Comparison of ENCODE assay signal across 14 cellular contexts in the genomic region with DNA sequence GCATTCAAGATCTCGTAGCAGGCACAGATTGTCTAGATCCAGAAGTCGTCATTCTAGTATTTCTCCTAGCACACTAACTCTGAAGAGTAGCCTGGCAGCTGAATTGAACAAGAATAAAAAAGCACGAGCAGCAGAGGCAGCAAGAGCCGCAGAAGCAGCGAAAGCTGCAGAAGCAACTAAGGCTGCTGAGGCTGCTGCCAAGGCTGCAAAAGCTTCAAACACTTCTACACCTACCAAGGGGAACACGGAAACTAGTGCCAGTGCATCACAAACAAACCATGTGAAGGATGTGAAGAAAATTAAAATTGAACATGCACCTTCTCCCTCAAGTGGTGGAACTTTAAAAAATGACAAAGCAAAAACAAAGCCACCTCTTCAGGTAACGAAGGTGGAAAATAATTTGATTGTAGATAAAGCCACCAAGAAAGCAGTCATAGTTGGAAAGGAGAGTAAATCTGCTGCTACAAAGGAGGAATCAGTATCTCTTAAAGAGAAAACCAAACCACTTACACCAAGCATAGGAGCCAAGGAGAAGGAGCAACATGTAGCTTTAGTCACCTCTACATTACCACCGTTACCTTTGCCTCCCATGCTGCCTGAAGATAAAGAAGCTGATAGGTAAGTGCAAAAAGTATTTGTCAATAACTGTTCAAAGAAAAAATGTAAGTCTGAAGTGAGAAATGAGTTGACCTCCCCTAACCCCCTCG. TPM values are rescaled to one million over a fixed set of nuclear protein-coding genes. Genes with fewer than 3 reads are reported as not detected.
DNase-seq lines count a peak whose midpoint lies in the region; ATAC-seq lines count a peak whose summit lies in the region.
"Had no signal": no experiment of that assay in that cellular context is flagged by ENCODE, and none has a peak within 500 bp of the region (broad histone marks: within the 10 kb centered on the region; RNA-seq: fewer than 3 reads in every experiment).

No MANE protein-coding gene starts in this region.

- H3K9me3 Mint-ChIP-seq in effector memory CD8-positive, alpha-beta T cell = no peaks in the 10 kb centered on the region

- ATAC-seq in T-helper 17 cell = peak; percentile 48
- ATAC-seq in effector memory CD8-positive, alpha-beta T cell (replicated peaks) = peak; percentile 36
- ATAC-seq: A549, left lung had no signal

- no peaks in the 10 kb centered on the region for H3K9me3 ChIP-seq in T-helper 17 cell (ENCODE audit: control insufficient read depth, low read length, poor library complexity, severe bottlenecking)
- H3K9me3 ChIP-seq: A549, left lung, neutrophil, SJSA1, tibial nerve had no signal

- peaks cover 39% of the 10 kb centered on the region for H3K4me1 Mint-ChIP-seq in T-helper 17 cell
- peaks cover 30 to 56% of the 10 kb centered on the region in 2 donors for H3K4me1 Mint-ChIP-seq in effector memory CD8-positive, alpha-beta T cell (ENCODE audit: low read depth in 2 of 2)

- no peaks in the 10 kb centered on the region for H3K27me3 Mint-ChIP-seq in T-helper 17 cell
- no peaks in the 10 kb centered on the region for H3K27me3 Mint-ChIP-seq in effector memory CD8-positive, alpha-beta T cell

- H3K36me3 Mint-ChIP-seq in T-helper 17 cell (ENCODE audit: low read depth) = peaks cover 6% of the 10 kb centered on the region
- peaks cover 53% of the 10 kb centered on the region for H3K36me3 Mint-ChIP-seq in effector memory CD8-positive, alpha-beta T cell (ENCODE audit: insufficient read depth)

- peak overlapping the region; percentile 55 for H3K4me3 Mint-ChIP-seq in T-helper 17 cell
- peak overlapping the region in 1 of 2 donors; percentile 10 for H3K4me3 Mint-ChIP-seq in effector memory CD8-positive, alpha-beta T cell

- intact Hi-C loops in posterior cingulate gyrus (cut with DNase I) = no loop called here

- DNase-seq in activated T-cell treated with anti-CD3 and anti-CD28 coated beads, Interleukin-2, amount 50 U/mL, for 1 hour = peak; percentile 28
- DNase-seq in activated T-cell treated with anti-CD3 and anti-CD28 coated beads for 4 hours (no peak), T-helper 17 cell (no peak), posterior cingulate gyrus (peak in 9 of 10 donors; percentile 21 to 92 (median 46)), mesenteric fat pad (ENCODE audit: low spot score) (no peak), COR-L47 (lab: John Stamatoyannopoulos, UW) (no peak), OCI-M1 (lab: John Stamatoyannopoulos, UW) (no peak)
- DNase-seq in effector memory CD8-positive, alpha-beta T cell = no peak
- DNase-seq: DMS 273 treated with DMSO at 0.1 percent for 48 hours, left lung had no signal

- H3K27ac Mint-ChIP-seq in T-helper 17 cell = no peak overlapping the region
- peak overlapping the region; percentile 38 to 86 for H3K27ac Mint-ChIP-seq in effector memory CD8-positive, alpha-beta T cell

RNA-seq across cellular contexts. Expression of gene CDK13, which starts 37.7 kb away (rescaled TPM):
- 100 to 1,000 TPM; 116 to 136 TPM for total RNA-seq in T-helper 17 cell
- 44.4 TPM for total RNA-seq in mesenteric fat pad

Comparison
In these comparisons a context has a peak if more than half of its experiments do, and no peak if none do; other contexts are left out.
1. DNase-seq: peak in activated T-cell treated with anti-CD3 and anti-CD28 coated beads, Interleukin-2, amount 50 U/mL, for 1 hour (single experiment) and posterior cingulate gyrus (9 of 10); none in activated T-cell treated with anti-CD3 and anti-CD28 coated beads for 4 hours (single experiment), T-helper 17 cell (0 of 3), effector memory CD8-positive, alpha-beta T cell (0 of 3), mesenteric fat pad (single experiment), COR-L47 (single experiment) and OCI-M1 (single experiment).